In genomic region chr15:39581501-39582285, GRCh38 we compare ENCODE assay signal across 8 cellular contexts. TPM values are rescaled to one million over a fixed set of nuclear protein-coding genes. Genes with fewer than 3 reads are reported as not detected.
DNase-seq lines count a peak whose midpoint lies in the region; ATAC-seq, FAIRE-seq and TF ChIP-seq lines count a peak whose summit lies in the region.

No MANE protein-coding gene starts in this region.

- H3K4me1 ChIP-seq in prostate gland (replicated peaks) = no peaks in the 10 kb centered on the region

- intact Hi-C loops in prostate gland (cut with DNase I) = loop anchor here (2.0 to 5.0 kb wide), 4 partner anchors 173 to 874 kb away; no protein-coding TSS in a partner anchor

- peak; percentile 47 for TF ChIP-seq CTCF in WERI-Rb-1 (IDR thresholded peaks at IDR 0.05; ENCODE audit: low read depth, low read length)
- peak in 2 of 4 experiments; percentile 47 to 74 for TF ChIP-seq CTCF in prostate gland (IDR thresholded peaks at IDR 0.05)

- H3K9me3 ChIP-seq in WERI-Rb-1 (ENCODE audit: severe bottlenecking) (no peaks in the 10 kb centered on the region), prostate gland (no peaks in the 10 kb centered on the region)

- TF ChIP-seq POLR2A in H54 (IDR thresholded peaks at IDR 0.05; ENCODE audit: low read depth, low read length) (no peak; the same call in 1 of the 2 replicates), prostate gland (IDR thresholded peaks at IDR 0.05) (no peak)

- H3K27me3 ChIP-seq in WERI-Rb-1 (ENCODE audit: insufficient read depth, low read depth, severe bottlenecking) (peaks cover 78% of the 10 kb centered on the region), prostate gland (replicated peaks; ENCODE audit: insufficient read depth) (no peaks in the 10 kb centered on the region)

- no peak overlapping the region for H3K4me3 ChIP-seq in WERI-Rb-1 (ENCODE audit: low read depth, low read length)
- H3K4me3 ChIP-seq in prostate gland = peak overlapping the region; percentile 50 to 54

- peak; percentile 49 for DNase-seq in 8988T
- DNase-seq in H54 (ENCODE audit: insufficient read length, low spot score) = peak; percentile 42
- DNase-seq in WERI-Rb-1 = peak; percentile 28
- DNase-seq in glomerular endothelial cell (ENCODE audit: extremely low read depth, low read depth, low spot score) = peak; percentile 10
- peak; percentile 57 for DNase-seq in prostate gland (ENCODE audit: low spot score)
- DNase-seq in NCI-H345 treated with DMSO at 0.1 percent for 48 hours (lab: John Stamatoyannopoulos, UW; ENCODE audit: unreplicated experiment) = no peak

- ATAC-seq in HG03457 (IDR thresholded peaks at IDR 0.05; ENCODE audit: unreplicated experiment) (no peak), HG02970 (IDR thresholded peaks at IDR 0.05; ENCODE audit: low FRiP score, unreplicated experiment) (no peak)

- WGBS in prostate gland = 46% methylated on average over 20 of the region's 21 CpGs

- no peaks in the 10 kb centered on the region for H3K36me3 ChIP-seq in WERI-Rb-1
- no peaks in the 10 kb centered on the region for H3K36me3 ChIP-seq in prostate gland

- no peak for FAIRE-seq in H54 (lab: Jason Lieb, UNC)

- H3K27ac ChIP-seq in WERI-Rb-1 = no peak overlapping the region
- H3K27ac ChIP-seq in prostate gland = peak overlapping the region; percentile 84 to 88

RNA-seq across cellular contexts. Expression of gene THBS1, which starts 0.8 kb away (rescaled TPM):
- total RNA-seq in glomerular endothelial cell = 2,289 and 4,309 TPM in 2 replicates
- total RNA-seq in prostate gland = 10 to 100 TPM; 50.1 to 95.7 TPM

Comparison
In these comparisons a context has a peak if more than half of its experiments do, and no peak if none do; other contexts are left out.
1. RNA of gene THBS1, which starts 0.8 kb away (total RNA-seq): 2,289 to 4,309 TPM in glomerular endothelial cell; 50.1 to 95.7 TPM in prostate gland; every median in the first group is over 10 times any median in the second.